21 cellular contexts compared by ENCODE assay signal in genomic region chr13:111536239-111536638, GRCh38.
DNase-seq lines count a peak whose midpoint lies in the region; ATAC-seq lines count a peak whose summit lies in the region.
"Had no signal": no experiment of that assay in that cellular context is flagged by ENCODE, and none has a peak within 500 bp of the region (broad histone marks: within the 10 kb centered on the region; RNA-seq: fewer than 3 reads in every experiment).

No MANE protein-coding gene starts in this region.

- peak; percentile 27 for DNase-seq in NCI-H748 (lab: John Stamatoyannopoulos, UW; ENCODE audit: unreplicated experiment)
- DNase-seq in NCI-H748 treated with DMSO at 0.1 percent for 48 hours (lab: John Stamatoyannopoulos, UW): no peak
- peak; percentile 55 for DNase-seq in NCI-H526 treated with DMSO at 0.1 percent for 48 hours (lab: John Stamatoyannopoulos, UW)
- DNase-seq in left colon: no peak
- DNase-seq in activated CD8-positive, alpha-beta memory T cell treated with anti-CD3 and anti-CD28 coated beads, Interleukin-2, amount 10 ng/mL, durations not matched to agents 7 days and 5 days: no peak
- DNase-seq in cortex of kidney (lab: John Stamatoyannopoulos, UW): no peak
- DNase-seq: C1 segment of cervical spinal cord; CD4-positive, CD25-positive, alpha-beta regulatory T cell; CD8-positive, alpha-beta memory T cell; COR-L47; DMS 273 treated with DMSO at 0.1 percent for 48 hours; DMS53; DND-41; EL; HCEC 1CT; KBM-7 had no signal

- peaks cover 49% of the 10 kb centered on the region for H3K27me3 Mint-ChIP-seq in activated CD8-positive, alpha-beta memory T cell treated with anti-CD3 and anti-CD28 coated beads, Interleukin-2, amount 10 ng/mL, durations not matched to agents 7 days and 5 days

- intact Hi-C loops in left colon (cut with DNase I, micrococcal nuclease): no loop called here

- CTCF ChIA-PET in activated CD8-positive, alpha-beta memory T cell treated with anti-CD3 and anti-CD28 coated beads, Interleukin-2, amount 10 ng/mL, durations not matched to agents 7 days and 5 days (lab: Charles Lee): no interaction called here

- no peaks in the 10 kb centered on the region for H3K9me3 Mint-ChIP-seq in activated CD8-positive, alpha-beta memory T cell treated with anti-CD3 and anti-CD28 coated beads, Interleukin-2, amount 10 ng/mL, durations not matched to agents 7 days and 5 days (ENCODE audit: low read depth)

- H3K36me3 Mint-ChIP-seq in activated CD8-positive, alpha-beta memory T cell treated with anti-CD3 and anti-CD28 coated beads, Interleukin-2, amount 10 ng/mL, durations not matched to agents 7 days and 5 days: no peaks in the 10 kb centered on the region
- H3K36me3 Mint-ChIP-seq: CD4-positive, CD25-positive, alpha-beta regulatory T cell; CD8-positive, alpha-beta memory T cell; IgD-negative memory B cell had no signal

- ATAC-seq in left colon (peak; percentile 44), HG03378 (IDR thresholded peaks at IDR 0.05; ENCODE audit: unreplicated experiment) (no peak)
- ATAC-seq in activated CD8-positive, alpha-beta memory T cell treated with anti-CD3 and anti-CD28 coated beads, Interleukin-2, amount 10 ng/mL, durations not matched to agents 7 days and 5 days: no peak
- ATAC-seq: A549, GM12878 had no signal

- H3K4me1 Mint-ChIP-seq in activated CD8-positive, alpha-beta memory T cell treated with anti-CD3 and anti-CD28 coated beads, Interleukin-2, amount 10 ng/mL, durations not matched to agents 7 days and 5 days: no peaks in the 10 kb centered on the region
- H3K4me1 Mint-ChIP-seq: B cell had no signal

- H3K27ac Mint-ChIP-seq in activated CD8-positive, alpha-beta memory T cell treated with anti-CD3 and anti-CD28 coated beads, Interleukin-2, amount 10 ng/mL, durations not matched to agents 7 days and 5 days: no peak overlapping the region
- H3K27ac Mint-ChIP-seq: B cell; CD4-positive, CD25-positive, alpha-beta regulatory T cell; CD8-positive, alpha-beta memory T cell; IgD-negative memory B cell had no signal

- no peak overlapping the region for H3K4me3 Mint-ChIP-seq in activated CD8-positive, alpha-beta memory T cell treated with anti-CD3 and anti-CD28 coated beads, Interleukin-2, amount 10 ng/mL, durations not matched to agents 7 days and 5 days
- H3K4me3 Mint-ChIP-seq: B cell; CD4-positive, CD25-positive, alpha-beta regulatory T cell; CD8-positive, alpha-beta memory T cell; IgD-negative memory B cell had no signal

Comparison
In these comparisons a context has a peak if more than half of its experiments do, and no peak if none do; other contexts are left out.
1. DNase-seq: peak in NCI-H748 (single experiment) and NCI-H526 treated with DMSO at 0.1 percent for 48 hours (single experiment); none in NCI-H748 treated with DMSO at 0.1 percent for 48 hours (single experiment), left colon (0 of 2), activated CD8-positive, alpha-beta memory T cell treated with anti-CD3 and anti-CD28 coated beads, Interleukin-2, amount 10 ng/mL, durations not matched to agents 7 days and 5 days (single experiment) and cortex of kidney (single experiment).